ENCODE assay signal across 8 cellular contexts in genomic region chr19:31351212-31352193, GRCh38. TPM values are rescaled to one million over a fixed set of nuclear protein-coding genes. Genes with fewer than 3 reads are reported as not detected.
A peak's percentile ranks its signal among the peaks of the same experiment; 100 is the strongest.
DNase-seq lines count a peak whose midpoint lies in the region; ATAC-seq lines count a peak whose summit lies in the region.

No MANE protein-coding gene starts in this region.

- ATAC-seq in left ventricle myocardium superior (peak; percentile 2), GM19397 (IDR thresholded peaks at IDR 0.05; ENCODE audit: unreplicated experiment) (no peak), HG02885 (IDR thresholded peaks at IDR 0.05; ENCODE audit: poor library complexity, unreplicated experiment) (no peak)

- peak overlapping the region; percentile 87 for H3K27ac Mint-ChIP-seq in activated CD4-positive, alpha-beta T cell treated with anti-CD3 and anti-CD28 coated beads, Interleukin-2, amount 10 ng/mL, durations not matched to agents 24 days and 14 days

- peaks cover 9% of the 10 kb centered on the region for H3K27me3 ChIP-seq in rectal smooth muscle tissue (ENCODE audit: control insufficient read depth, insufficient read depth, low read length)

- peak overlapping the region; percentile 89 for H3K4me3 Mint-ChIP-seq in activated CD4-positive, alpha-beta T cell treated with anti-CD3 and anti-CD28 coated beads, Interleukin-2, amount 10 ng/mL, durations not matched to agents 24 days and 14 days

- intact Hi-C loops in activated CD4-positive, alpha-beta T cell treated with anti-CD3 and anti-CD28 coated beads, Interleukin-2, amount 10 ng/mL, durations not matched to agents 24 days and 14 days (cut with micrococcal nuclease), result loop anchor here (5.0 to 10.0 kb wide), 2 partner anchors 669 to 1323 kb away; partner anchors contain the start of genes ANKRD27 and RGS9BP
- intact Hi-C loops in left ventricle myocardium superior (cut with micrococcal nuclease), result no loop called here

- H3K27ac ChIP-seq in rectal smooth muscle tissue (ENCODE audit: low read depth, low read length), result peak overlapping the region; percentile 82

- H3K4me1 Mint-ChIP-seq in activated CD4-positive, alpha-beta T cell treated with anti-CD3 and anti-CD28 coated beads, Interleukin-2, amount 10 ng/mL, durations not matched to agents 24 days and 14 days, result peaks cover 32% of the 10 kb centered on the region

- peak; percentile 71 for DNase-seq in activated CD4-positive, alpha-beta T cell treated with anti-CD3 and anti-CD28 coated beads, Interleukin-2, amount 10 ng/mL, durations not matched to agents 24 days and 14 days
- DNase-seq in activated CD4-positive, alpha-beta T cell treated with anti-CD3 and anti-CD28 coated beads for 1 hour, result no peak
- peak; percentile 37 to 44 for DNase-seq in activated T-cell treated with anti-CD3 and anti-CD28 coated beads, Interleukin-2, amount 50 U/mL, for 48 hours
- DNase-seq in left ventricle myocardium superior (peak; percentile 68), cerebellum (ENCODE audit: low spot score) (no peak)

- H3K9ac ChIP-seq in rectal smooth muscle tissue (ENCODE audit: low read length), result peak overlapping the region; percentile 21

- H3K36me3 Mint-ChIP-seq in activated CD4-positive, alpha-beta T cell treated with anti-CD3 and anti-CD28 coated beads, Interleukin-2, amount 10 ng/mL, durations not matched to agents 24 days and 14 days (ENCODE audit: low read depth), result peaks cover 5% of the 10 kb centered on the region

- H3K36me3 ChIP-seq in rectal smooth muscle tissue (ENCODE audit: control insufficient read depth, insufficient read depth, low read length), result no peaks in the 10 kb centered on the region

- H3K9me3 Mint-ChIP-seq in activated CD4-positive, alpha-beta T cell treated with anti-CD3 and anti-CD28 coated beads, Interleukin-2, amount 10 ng/mL, durations not matched to agents 24 days and 14 days, result no peaks in the 10 kb centered on the region

- peak overlapping the region; percentile 89 for H3K4me3 ChIP-seq in rectal smooth muscle tissue (ENCODE audit: low read length)

- peaks cover 13% of the 10 kb centered on the region for H3K4me1 ChIP-seq in rectal smooth muscle tissue (ENCODE audit: control insufficient read depth, insufficient read depth, low read length)

- H3K27me3 Mint-ChIP-seq in activated CD4-positive, alpha-beta T cell treated with anti-CD3 and anti-CD28 coated beads, Interleukin-2, amount 10 ng/mL, durations not matched to agents 24 days and 14 days, result peaks cover 68% of the 10 kb centered on the region

RNA-seq across cellular contexts. Expression of gene TSHZ3, which starts 2.3 kb away (rescaled TPM):
- 1.3 and 1.6 TPM in 2 replicates for total RNA-seq in activated CD4-positive, alpha-beta T cell treated with anti-CD3 and anti-CD28 coated beads, Interleukin-2, amount 10 ng/mL, durations not matched to agents 24 days and 14 days
- total RNA-seq in left ventricle myocardium superior, result 2.6 TPM
- total RNA-seq in cerebellum, result 2.9 TPM

Comparison
In these comparisons a context has a peak if more than half of its experiments do, and no peak if none do; other contexts are left out.
1. DNase-seq: peak in activated CD4-positive, alpha-beta T cell treated with anti-CD3 and anti-CD28 coated beads, Interleukin-2, amount 10 ng/mL, durations not matched to agents 24 days and 14 days (single experiment), activated T-cell treated with anti-CD3 and anti-CD28 coated beads, Interleukin-2, amount 50 U/mL, for 48 hours (2 of 2) and left ventricle myocardium superior (single experiment); none in activated CD4-positive, alpha-beta T cell treated with anti-CD3 and anti-CD28 coated beads for 1 hour (single experiment) and cerebellum (single experiment).